Comparison of ENCODE assay signal across 35 cellular contexts in genomic region chr4:39331191-39331590, GRCh38.
"Had no signal": no experiment of that assay in that cellular context is flagged by ENCODE, and none has a peak within 500 bp of the region (broad histone marks: within the 10 kb centered on the region; RNA-seq: fewer than 3 reads in every experiment).

No MANE protein-coding gene starts in this region.

- H3K4me3 Mint-ChIP-seq: activated CD4-positive, alpha-beta memory T cell treated with anti-CD3 and anti-CD28 coated beads for 36 hours; activated CD4-positive, alpha-beta T cell treated with anti-CD3 and anti-CD28 coated beads, Interleukin-2, amount 10 ng/mL, durations not matched to agents 24 days and 14 days; activated naive CD4-positive, alpha-beta T cell treated with anti-CD3 and anti-CD28 coated beads, Interleukin-2, amount 10 ng/mL, durations not matched to agents 7 days and 5 days; activated naive CD8-positive, alpha-beta T cell treated with anti-CD3 and anti-CD28 coated beads, Interleukin-2, amount 50 U/mL, for 24 hours; activated T-helper 1 cell treated with anti-CD3 and anti-CD28 coated beads, Interleukin-12 subunit alpha, Interleukin-12 subunit beta, Interleukin-2, Interleukin-4 antibody, amounts not matched to agents 30 ng/mL and 10 ng/mL and 1 ng/mL, durations not matched to agents 14 hours and 24 hours and 36 hours; effector memory CD8-positive, alpha-beta T cell; mesothelial cell of epicardium; naive B cell; nephron progenitor cell; stimulated activated effector memory CD8-positive, alpha-beta T cell treated with anti-CD3 and anti-CD28 coated beads, Interleukin-12 subunit alpha, Interleukin-12 subunit beta, amount 100 ng/mL, for 72 hours; T-helper 2 cell treated with Interferon-gamma antibody and Interleukin-4, amounts not matched to agents 5 μg/mL and 100 μg/mL, for 36 hours had no signal

- H3K9me3 ChIP-seq: colonic mucosa, gastrocnemius medialis, left ventricle myocardium inferior, neutrophil, ovary, right lobe of liver, stomach, thyroid gland, upper lobe of left lung, vagina had no signal

- H3K27ac Mint-ChIP-seq: activated CD4-positive, alpha-beta memory T cell treated with anti-CD3 and anti-CD28 coated beads for 36 hours; activated CD4-positive, alpha-beta T cell treated with anti-CD3 and anti-CD28 coated beads, Interleukin-2, amount 10 ng/mL, durations not matched to agents 24 days and 14 days; activated naive CD4-positive, alpha-beta T cell treated with anti-CD3 and anti-CD28 coated beads, Interleukin-2, amount 10 ng/mL, durations not matched to agents 7 days and 5 days; activated naive CD8-positive, alpha-beta T cell treated with anti-CD3 and anti-CD28 coated beads, Interleukin-2, amount 50 U/mL, for 24 hours; activated T-helper 1 cell treated with anti-CD3 and anti-CD28 coated beads, Interleukin-12 subunit alpha, Interleukin-12 subunit beta, Interleukin-2, Interleukin-4 antibody, amounts not matched to agents 30 ng/mL and 10 ng/mL and 1 ng/mL, durations not matched to agents 14 hours and 24 hours and 36 hours; effector memory CD8-positive, alpha-beta T cell; mesothelial cell of epicardium; nephron progenitor cell; stimulated activated effector memory CD8-positive, alpha-beta T cell treated with anti-CD3 and anti-CD28 coated beads, Interleukin-12 subunit alpha, Interleukin-12 subunit beta, amount 100 ng/mL, for 72 hours; T-helper 2 cell treated with Interferon-gamma antibody and Interleukin-4, amounts not matched to agents 5 μg/mL and 100 μg/mL, for 36 hours had no signal

- H3K27me3 ChIP-seq: colonic mucosa, gastrocnemius medialis, neutrophil, ovary, right lobe of liver, stomach, thyroid gland, upper lobe of left lung, vagina had no signal

- H3K4me3 ChIP-seq: colonic mucosa, gastrocnemius medialis, left ventricle myocardium inferior, lung, ovary, right lobe of liver, skin epidermis, stomach, thyroid gland, upper lobe of left lung, vagina had no signal

- H3K4me1 Mint-ChIP-seq: mesothelial cell of epicardium had no signal

- H3K36me3 ChIP-seq: colonic mucosa, ovary, thyroid gland, vagina had no signal

- H3K9me3 Mint-ChIP-seq: activated CD4-positive, alpha-beta memory T cell treated with anti-CD3 and anti-CD28 coated beads for 36 hours; activated naive CD4-positive, alpha-beta T cell treated with anti-CD3 and anti-CD28 coated beads, Interleukin-2, amount 10 ng/mL, durations not matched to agents 7 days and 5 days; activated naive CD8-positive, alpha-beta T cell treated with anti-CD3 and anti-CD28 coated beads, Interleukin-2, amount 50 U/mL, for 24 hours; activated T-helper 1 cell treated with anti-CD3 and anti-CD28 coated beads, Interleukin-12 subunit alpha, Interleukin-12 subunit beta, Interleukin-2, Interleukin-4 antibody, amounts not matched to agents 30 ng/mL and 10 ng/mL and 1 ng/mL, durations not matched to agents 14 hours and 24 hours and 36 hours; effector memory CD8-positive, alpha-beta T cell; naive B cell; stimulated activated effector memory CD8-positive, alpha-beta T cell treated with anti-CD3 and anti-CD28 coated beads, Interleukin-12 subunit alpha, Interleukin-12 subunit beta, amount 100 ng/mL, for 72 hours; T-helper 2 cell treated with Interferon-gamma antibody and Interleukin-4, amounts not matched to agents 5 μg/mL and 100 μg/mL, for 36 hours had no signal

- ATAC-seq: activated CD4-positive, CD25-positive, alpha-beta regulatory T cell treated with anti-CD3 and anti-CD28 coated beads, Interleukin-2, amount 50 U/mL, for 24 hours; activated naive CD8-positive, alpha-beta T cell treated with anti-CD3 and anti-CD28 coated beads, Interleukin-2, amount 50 U/mL, for 24 hours; effector memory CD8-positive, alpha-beta T cell; gastrocnemius medialis; stimulated activated effector memory CD8-positive, alpha-beta T cell treated with anti-CD3 and anti-CD28 coated beads, Interleukin-12 subunit alpha, Interleukin-12 subunit beta, amount 100 ng/mL, for 72 hours had no signal

- H3K4me1 ChIP-seq: colonic mucosa, gastrocnemius medialis, thyroid gland, vagina had no signal

- H3K27me3 Mint-ChIP-seq: activated CD4-positive, alpha-beta memory T cell treated with anti-CD3 and anti-CD28 coated beads for 36 hours; activated CD4-positive, alpha-beta T cell treated with anti-CD3 and anti-CD28 coated beads, Interleukin-2, amount 10 ng/mL, durations not matched to agents 24 days and 14 days; activated naive CD4-positive, alpha-beta T cell treated with anti-CD3 and anti-CD28 coated beads, Interleukin-2, amount 10 ng/mL, durations not matched to agents 7 days and 5 days; activated naive CD8-positive, alpha-beta T cell treated with anti-CD3 and anti-CD28 coated beads, Interleukin-2, amount 50 U/mL, for 24 hours; effector memory CD8-positive, alpha-beta T cell; naive B cell; progenitor cell of endocrine pancreas had no signal

- H3K27ac ChIP-seq: colonic mucosa, gastrocnemius medialis, left ventricle myocardium inferior, neutrophil, ovary, skin epidermis, stomach, thyroid gland, upper lobe of left lung, vagina, VCaP had no signal

- DNase-seq: activated CD4-positive, alpha-beta memory T cell treated with anti-CD3 and anti-CD28 coated beads for 36 hours; activated CD4-positive, alpha-beta T cell treated with anti-CD3 and anti-CD28 coated beads, Interleukin-2, amount 10 ng/mL, durations not matched to agents 24 days and 14 days; activated CD8-positive, alpha-beta memory T cell treated with anti-CD3 and anti-CD28 coated beads, Interleukin-2, amount 50 U/mL, for 4 hours; activated effector memory CD4-positive, alpha-beta T cell treated with anti-CD3 and anti-CD28 coated beads, Interleukin-2, amount 50 U/mL, for 16 hours; activated naive CD4-positive, alpha-beta T cell treated with anti-CD3 and anti-CD28 coated beads, Interleukin-2, amount 10 ng/mL, durations not matched to agents 7 days and 5 days; activated naive CD8-positive, alpha-beta T cell treated with anti-CD3 and anti-CD28 coated beads, Interleukin-2, amount 50 U/mL, for 24 hours; activated T-cell treated with anti-CD3 and anti-CD28 coated beads, Interleukin-2, amount 50 U/mL, for 1 hour; amygdala; colonic mucosa; effector memory CD8-positive, alpha-beta T cell; erythroblast; gastrocnemius medialis; glutamatergic neuron; left ventricle myocardium inferior; naive B cell; nephron progenitor cell; ovary; right lobe of liver; stimulated activated CD4-positive, alpha-beta T cell treated with anti-CD3 and anti-CD28 coated beads, Interleukin-12 subunit alpha, Interleukin-12 subunit beta, amount 100 ng/mL, for 4 hours; stimulated activated CD4-positive, alpha-beta T cell treated with anti-CD3 and anti-CD28 coated beads, Interleukin-4, amount 100 ng/mL, for 1 hour; stomach; T-helper 1 cell; thyroid gland; upper lobe of left lung had no signal
